Comparison of ENCODE assay signal across 10 cellular contexts in the genomic region with DNA sequence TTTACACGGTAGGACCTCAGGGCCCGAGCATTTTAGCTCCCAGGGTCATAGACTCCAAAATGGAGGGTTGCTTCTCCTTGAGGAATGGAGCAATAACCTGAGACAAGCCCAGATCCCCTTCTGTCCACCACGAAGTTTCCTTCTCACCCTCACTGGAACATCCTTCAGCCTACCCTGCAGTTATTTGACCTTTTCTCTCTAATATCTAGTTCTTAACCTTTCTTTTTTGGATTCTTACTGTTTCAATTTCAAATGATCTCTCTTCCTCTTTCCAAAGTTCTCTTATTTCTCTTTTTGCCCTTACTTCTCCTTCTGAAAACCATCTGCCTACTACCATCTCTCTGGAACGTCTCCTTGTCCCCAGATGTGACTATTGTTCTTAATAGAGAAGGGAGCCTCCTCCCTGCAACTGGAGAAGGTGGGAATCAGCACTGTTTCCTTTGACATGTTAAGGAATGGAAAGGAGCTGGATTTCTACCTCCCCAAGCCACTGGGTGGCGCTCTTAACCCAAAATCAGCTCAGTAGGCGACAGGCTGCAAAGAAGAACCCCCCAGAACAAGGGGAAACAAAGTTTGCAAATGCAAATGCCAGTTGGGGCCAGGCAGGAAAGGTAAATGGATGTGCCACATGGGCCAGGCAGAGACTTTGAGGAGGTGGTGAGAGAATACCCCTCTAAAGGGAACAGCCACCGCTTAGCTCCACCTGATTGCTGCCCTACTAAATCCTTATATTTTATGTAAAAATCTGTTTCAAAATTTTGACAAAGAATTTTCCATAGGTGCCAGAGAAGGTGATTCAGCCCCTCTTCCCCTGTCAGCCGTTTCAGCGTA. TPM values are rescaled to one million over a fixed set of nuclear protein-coding genes. Genes with fewer than 3 reads are reported as not detected.
A peak's percentile ranks its signal among the peaks of the same experiment; 100 is the strongest.
DNase-seq lines count a peak whose midpoint lies in the region; ATAC-seq, FAIRE-seq and TF ChIP-seq lines count a peak whose summit lies in the region.
"Had no signal": no experiment of that assay in that cellular context is flagged by ENCODE, and none has a peak within 500 bp of the region (broad histone marks: within the 10 kb centered on the region; RNA-seq: fewer than 3 reads in every experiment).

No MANE protein-coding gene starts in this region.

- DNase-seq in Calu3 (peak; percentile 54), HS-27A (ENCODE audit: low read depth) (peak; percentile 4), UCSD-AML1 (lab: John Stamatoyannopoulos, UW; ENCODE audit: unreplicated experiment) (peak; percentile 38), H1 (ENCODE audit: low read depth in 1 of 2, low spot score in 2 of 2) (peak; percentile 78 to 93), NCI-H345 (lab: John Stamatoyannopoulos, UW) (no peak)

- no peak overlapping the region for H3K27ac ChIP-seq in H1 (ENCODE audit: low read depth, low read length)
- H3K27ac ChIP-seq: SJSA1 had no signal

- H2BK20ac ChIP-seq in H1 (ENCODE audit: low read length) = no peak overlapping the region

- H3K9me3 ChIP-seq in H1 (ENCODE audit: insufficient read depth in 2 of 2, low read depth in 1 of 2, low read length in 1 of 2) = no peaks in the 10 kb centered on the region
- H3K9me3 ChIP-seq: SJSA1 had no signal

- no peak overlapping the region for H3K4ac ChIP-seq in H1 (replicated peaks; ENCODE audit: insufficient read length, low read depth, low read length)

- no peak overlapping the region for H4K8ac ChIP-seq in H1 (ENCODE audit: extremely low read depth, insufficient read depth, low read length)

- H3K79me1 ChIP-seq in H1 (ENCODE audit: low read depth, low read length) = no peaks in the 10 kb centered on the region

- H3K14ac ChIP-seq in H1 (ENCODE audit: insufficient read length) = no peak overlapping the region

- no peak overlapping the region for H3K9ac ChIP-seq in H1 (replicated peaks in 1 of 4; ENCODE audit: extremely low read depth in 1 of 4, low read depth in 3 of 4, low read length in 3 of 4)

- H2BK5ac ChIP-seq in H1 (ENCODE audit: low read depth, low read length) = no peak overlapping the region

- ATAC-seq in HG02840 (IDR thresholded peaks at IDR 0.05; ENCODE audit: low FRiP score, unreplicated experiment) (no peak), HG03565 (IDR thresholded peaks at IDR 0.05; ENCODE audit: unreplicated experiment) (no peak)
- ATAC-seq: right cardiac atrium had no signal

- no peak overlapping the region for H3K56ac ChIP-seq in H1 (replicated peaks; ENCODE audit: insufficient read length, low read depth, low read length)

- H2BK12ac ChIP-seq in H1 (ENCODE audit: low read depth, low read length) = no peak overlapping the region

- peaks cover 100% of the 10 kb centered on the region for H3K27me3 Mint-ChIP-seq in Calu3 (ENCODE audit: unreplicated experiment)
- H3K27me3 Mint-ChIP-seq in nephron (ENCODE audit: low read depth) = peaks cover 25% of the 10 kb centered on the region

- no peaks in the 10 kb centered on the region for H3K23me2 ChIP-seq in H1 (ENCODE audit: low read depth, low read length)

- peaks cover 0 to 16% (median 5%) of the 10 kb centered on the region in 4 experiments; a peak in 4 of 7 replicates for H3K4me1 ChIP-seq in H1 (replicated peaks in 1 of 4; ENCODE audit: control insufficient read depth in 3 of 4, insufficient read depth in 4 of 4, low read length in 3 of 4)
- H3K4me1 ChIP-seq: SJSA1 had no signal

- no peak for TF ChIP-seq EP300 in H1 (IDR thresholded peaks at IDR 0.05; ENCODE audit: borderline replicate concordance in 1 of 2, low read depth in 2 of 2, low read length in 2 of 2)

- TF ChIP-seq POLR2A in H1 (IDR thresholded peaks at IDR 0.05; ENCODE audit: control extremely low read depth in 1 of 2, low read depth in 2 of 2, low read length in 2 of 2) = no peak

- H3K36me3 ChIP-seq in H1 (ENCODE audit: control insufficient read depth in 2 of 4, insufficient read depth in 4 of 4, low read length in 3 of 4) = no peaks in the 10 kb centered on the region
- H3K36me3 ChIP-seq: SJSA1 had no signal

- intact Hi-C loops in Calu3 (cut with micrococcal nuclease; ENCODE audit: unreplicated experiment) = no loop called here

- BruUV-seq in Calu3 (replicated peaks; lab: Mats Ljungman, UMichigan) = no TSS peak

- H3K36me3 Mint-ChIP-seq in Calu3 (ENCODE audit: insufficient read depth, unreplicated experiment) (no peaks in the 10 kb centered on the region), nephron (ENCODE audit: low read depth) (no peaks in the 10 kb centered on the region)

- H4K20me1 ChIP-seq in H1 (replicated peaks in 1 of 2; ENCODE audit: control insufficient read depth in 1 of 2, insufficient read depth in 2 of 2, low read length in 2 of 2) = no peaks in the 10 kb centered on the region

- no peak overlapping the region for H2BK120ac ChIP-seq in H1 (replicated peaks; ENCODE audit: low read depth, low read length)

- H3K4me1 Mint-ChIP-seq in Calu3 (ENCODE audit: low read depth, unreplicated experiment) (no peaks in the 10 kb centered on the region), nephron (no peaks in the 10 kb centered on the region)

- no peaks in the 10 kb centered on the region for H3K79me2 ChIP-seq in H1 (ENCODE audit: control insufficient read depth in 1 of 2, insufficient read depth in 2 of 2, low read length in 2 of 2)

- TF ChIP-seq CTCF in Calu3 (IDR thresholded peaks at IDR 0.05; ENCODE audit: unreplicated experiment) (peak; percentile 36), H1 (IDR thresholded peaks at IDR 0.05; ENCODE audit: control extremely low read depth in 1 of 3, insufficient read depth in 1 of 3, low read depth in 1 of 3, low read length in 3 of 3) (peak; percentile 61 to 95 (median 94)), nephron (IDR thresholded peaks at IDR 0.05; ENCODE audit: unreplicated experiment in 3 of 3) (peak; percentile 64 to 71 (median 67))

- H2AFZ ChIP-seq in H1 (ENCODE audit: low read length) = peak overlapping the region; percentile 37; the same call in 1 of the 2 replicates

- no peak overlapping the region for H2BK15ac ChIP-seq in H1 (ENCODE audit: low read length)

- H3K4me2 ChIP-seq in H1 (ENCODE audit: insufficient read depth in 1 of 2, low read depth in 2 of 2, low read length in 2 of 2) = no peak overlapping the region

- no peak overlapping the region for H3K23ac ChIP-seq in H1 (ENCODE audit: insufficient read length)

- H3K27ac Mint-ChIP-seq in Calu3 (ENCODE audit: unreplicated experiment) = no peak overlapping the region
- H3K27ac Mint-ChIP-seq in nephron = no peak overlapping the region

- no peak overlapping the region for H4K5ac ChIP-seq in H1 (ENCODE audit: insufficient read length, low read depth, low read length)

- H3K27me3 ChIP-seq in H1 (replicated peaks in 1 of 4; ENCODE audit: control insufficient read depth in 3 of 4, extremely low read depth in 1 of 4, insufficient read depth in 3 of 4, low read length in 3 of 4) = peaks cover 0 to 2% (median 2%) of the 10 kb centered on the region in 4 experiments; a peak in 4 of 7 replicates

- H4K91ac ChIP-seq in H1 (replicated peaks; ENCODE audit: insufficient read length, low read length) = no peak overlapping the region

- peak; percentile 98 to 99 for TF ChIP-seq RAD21 in H1 (IDR thresholded peaks at IDR 0.05 in 1 of 2, conservative IDR thresholded peaks at IDR 0.05 in 1 of 2; ENCODE audit: low read depth in 2 of 2, low read length in 2 of 2)

- H3K4me3 Mint-ChIP-seq in Calu3 (ENCODE audit: low read depth, unreplicated experiment) (no peak overlapping the region), nephron (no peak overlapping the region)

- peak; percentile 95 for FAIRE-seq in H1 (lab: Jason Lieb, UNC)

- no peak overlapping the region for H3K4me3 ChIP-seq in H1 (ENCODE audit: extremely low read depth in 1 of 4, insufficient read depth in 2 of 4, low read depth in 3 of 4, low read length in 4 of 4)
- H3K4me3 ChIP-seq: SJSA1 had no signal

- 35% methylated on average over 9 of the region's 9 CpGs; no CpG with 5 or more reads in 1 of the 2 experiments for WGBS in H1 (ENCODE audit: extremely low coverage in 1 of 2, insufficient coverage in 1 of 2, insufficient read length in 1 of 2, insufficient replicate concordance in 2 of 2, low coverage in 1 of 2, low lambda C conversion rate in 2 of 2, missing lambda C conversion rate in 1 of 2), 2 experiments

- H3K9me3 Mint-ChIP-seq in Calu3 (ENCODE audit: low read depth, unreplicated experiment) = no peaks in the 10 kb centered on the region
- no peaks in the 10 kb centered on the region for H3K9me3 Mint-ChIP-seq in nephron

- no peak overlapping the region for H3K18ac ChIP-seq in H1 (ENCODE audit: extremely low read depth, low read length)

- no peak overlapping the region for H2AK5ac ChIP-seq in H1 (ENCODE audit: low read depth, low read length)

- POLR2A ChIA-PET in H1 (lab: Charles Lee; ENCODE audit: partially characterized antibody) = interaction anchor here (0.8 to 1.4 kb wide), 2 partner anchors 22 to 69 kb away, joined by 3 to 8 read pairs; partner anchors contain the start of gene PDE1B

- CTCF ChIA-PET in Calu3 (lab: Charles Lee) = interaction anchor here (0.9 to 1.7 kb wide), 4 partner anchors 22 to 175 kb away, joined by 3 to 5 read pairs (median 4); partner anchors contain the start of gene PDE1B
- CTCF ChIA-PET in H1 (lab: Charles Lee; ENCODE audit: partially characterized antibody) = interaction anchor here (0.6 to 9.1 kb wide), 43 partner anchors 10 to 1464 kb away, joined by 3 to 120 read pairs (median 6); partner anchors contain the start of genes NCKAP1L and PDE1B

RNA-seq across cellular contexts. Expression of gene PDE1B, which starts 22.4 kb away (rescaled TPM):
- total RNA-seq in Calu3 (2022) = not detected in 2 replicates
- 0.78 and 0.90 TPM in 2 replicates for total RNA-seq in H1 (2021; fragmentation: NEBNext Ultra II Directional; extraction: Animal tissue kit (Norgen Biotek cat#: 25700))
- polyA plus RNA-seq in H1 (2011; rRNA removed) = 1.8 and 2.3 TPM in 2 replicates
- 2.1 TPM for polyA plus RNA-seq in H1 (2011; cell fraction: cytosol; rRNA removed)
- 3.6 TPM for polyA plus RNA-seq in H1 (2011; cell fraction: nucleus; rRNA removed)
- polyA plus RNA-seq in H1 (2012, experiment 1 of 2) = 1.3 to 1.9 TPM (median 1.6 TPM) in 4 replicates
- polyA plus RNA-seq in H1 (2012, experiment 2 of 2) = 2.0 TPM
- 0.43 TPM for polyA plus RNA-seq in H1 (2013, experiment 1 of 2)
- 0.44 TPM for polyA plus RNA-seq in H1 (2013, experiment 2 of 2)
- polyA minus RNA-seq in H1 (2011; rRNA and poly(A)+ RNA removed) = 3.6 and 6.5 TPM in 2 replicates
- 0.51 TPM for polyA minus RNA-seq in H1 (2011; cell fraction: cytosol; rRNA and poly(A)+ RNA removed)
- polyA minus RNA-seq in H1 (2011; cell fraction: nucleus; rRNA and poly(A)+ RNA removed) = 1.4 TPM
- total RNA-seq: SJSA1 had no signal

RNA-seq across cellular contexts. Expression of gene NCKAP1L, which starts 29.5 kb away (rescaled TPM):
- not detected in 2 replicates for total RNA-seq in Calu3 (2022)
- not detected in 2 replicates for total RNA-seq in H1 (2021; fragmentation: NEBNext Ultra II Directional; extraction: Animal tissue kit (Norgen Biotek cat#: 25700))
- polyA plus RNA-seq in H1 (2011; rRNA removed) = 0.02 TPM in 1 of 2 replicates, not detected in the other
- polyA plus RNA-seq in H1 (2011; cell fraction: cytosol; rRNA removed) = 0.13 TPM
- not detected for polyA plus RNA-seq in H1 (2011; cell fraction: nucleus; rRNA removed)
- polyA plus RNA-seq in H1 (2012, experiment 1 of 2) = 0.03 to 0.09 TPM in 2 of 4 replicates, not detected in the others
- not detected for polyA plus RNA-seq in H1 (2012, experiment 2 of 2)
- polyA plus RNA-seq in H1 (2013, experiment 1 of 2) = 0.04 TPM
- 0.02 TPM for polyA plus RNA-seq in H1 (2013, experiment 2 of 2)
- polyA minus RNA-seq in H1 (2011; rRNA and poly(A)+ RNA removed) = 0.06 and 0.37 TPM in 2 replicates
- not detected for polyA minus RNA-seq in H1 (2011; cell fraction: cytosol; rRNA and poly(A)+ RNA removed)
- 0.90 TPM for polyA minus RNA-seq in H1 (2011; cell fraction: nucleus; rRNA and poly(A)+ RNA removed)
- total RNA-seq: SJSA1 had no signal

RNA-seq across cellular contexts. Expression of gene GTSF1, which starts 53.6 kb away (rescaled TPM):
- 85.7 and 94.5 TPM in 2 replicates for total RNA-seq in Calu3 (2022)
- total RNA-seq in H1 (2021; fragmentation: NEBNext Ultra II Directional; extraction: Animal tissue kit (Norgen Biotek cat#: 25700)) = 0.50 and 1.1 TPM in 2 replicates
- polyA plus RNA-seq in H1 (2011; rRNA removed) = 0.14 and 0.32 TPM in 2 replicates
- 0.61 TPM for polyA plus RNA-seq in H1 (2011; cell fraction: cytosol; rRNA removed)
- 0.40 TPM for polyA plus RNA-seq in H1 (2011; cell fraction: nucleus; rRNA removed)
- polyA plus RNA-seq in H1 (2012, experiment 1 of 2) = 0.43 to 0.61 TPM in 2 of 4 replicates, not detected in the others
- 0.98 TPM for polyA plus RNA-seq in H1 (2012, experiment 2 of 2)
- 1.0 TPM for polyA plus RNA-seq in H1 (2013, experiment 1 of 2)
- polyA plus RNA-seq in H1 (2013, experiment 2 of 2) = 0.88 TPM
- 0.51 TPM in 1 of 2 replicates, not detected in the other for polyA minus RNA-seq in H1 (2011; rRNA and poly(A)+ RNA removed)
- not detected for polyA minus RNA-seq in H1 (2011; cell fraction: cytosol; rRNA and poly(A)+ RNA removed)
- polyA minus RNA-seq in H1 (2011; cell fraction: nucleus; rRNA and poly(A)+ RNA removed) = not detected
- total RNA-seq: SJSA1 had no signal
- polyA plus RNA-seq: right cardiac atrium had no signal

Comparison
In these comparisons a context has a peak if more than half of its experiments do, and no peak if none do; other contexts are left out.
1. CTCF ChIP-seq: peak in every context shown above with its lines; median percentile 94 in H1; 67 in nephron; 36 in Calu3.
2. RNA of gene GTSF1, which starts 53.6 kb away (total RNA-seq): 85.7 to 94.5 TPM in Calu3; 0.50 to 1.1 TPM in H1; every median in the first group is over 10 times any median in the second.